ENCODE assay signal across 1 cellular context in the genomic region with DNA sequence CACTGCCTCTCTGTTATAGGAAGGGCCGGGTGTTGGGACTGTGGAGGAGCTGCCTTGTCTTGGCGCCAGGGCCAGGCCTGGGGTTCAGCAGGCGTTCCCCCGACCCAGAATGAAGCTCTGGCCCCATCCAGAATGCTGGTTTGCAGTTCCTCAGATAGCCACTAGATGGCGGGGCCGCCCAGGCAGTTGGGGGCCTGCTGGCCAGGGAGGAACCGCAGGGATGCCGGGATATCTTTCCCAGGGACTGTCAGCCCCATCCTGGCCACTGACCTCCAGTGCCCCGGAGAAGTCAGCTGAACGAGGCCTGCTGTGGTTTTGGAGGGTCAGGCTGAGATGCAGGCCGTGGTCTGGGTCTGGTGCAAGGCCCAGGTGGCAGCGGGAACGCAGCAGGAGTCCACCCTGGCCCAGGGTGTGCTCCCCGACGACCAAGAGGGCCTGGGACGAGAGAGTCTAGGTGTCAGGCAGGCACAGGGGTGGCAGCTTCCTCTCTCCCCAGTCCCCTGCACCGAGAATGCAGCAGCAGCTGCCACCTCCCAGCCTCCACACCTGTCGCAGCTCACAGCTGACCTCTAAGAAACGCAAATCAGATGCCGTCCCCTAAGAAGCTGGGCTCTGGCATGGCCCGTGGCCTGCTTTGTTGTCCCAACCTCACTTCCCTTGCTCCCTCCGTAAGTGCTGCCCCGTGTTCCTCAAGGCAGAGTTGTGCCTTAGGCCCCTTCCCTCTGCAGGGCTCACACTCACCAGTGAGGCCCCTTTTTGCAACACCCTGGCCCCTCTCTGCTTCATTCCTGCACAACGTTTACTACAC.
TF ChIP-seq lines count a peak whose summit lies in the region.

No MANE protein-coding gene starts in this region.

TF ChIP-seq in HEK293, 187 proteins besides CTCF, POLR2A, EP300 and RAD21 (continued from another document and continues in another):
- no peak for TF ChIP-seq ZNF621 (tag by site-specific recombination; IDR thresholded peaks at IDR 0.05)
- TF ChIP-seq, protein P1, sequence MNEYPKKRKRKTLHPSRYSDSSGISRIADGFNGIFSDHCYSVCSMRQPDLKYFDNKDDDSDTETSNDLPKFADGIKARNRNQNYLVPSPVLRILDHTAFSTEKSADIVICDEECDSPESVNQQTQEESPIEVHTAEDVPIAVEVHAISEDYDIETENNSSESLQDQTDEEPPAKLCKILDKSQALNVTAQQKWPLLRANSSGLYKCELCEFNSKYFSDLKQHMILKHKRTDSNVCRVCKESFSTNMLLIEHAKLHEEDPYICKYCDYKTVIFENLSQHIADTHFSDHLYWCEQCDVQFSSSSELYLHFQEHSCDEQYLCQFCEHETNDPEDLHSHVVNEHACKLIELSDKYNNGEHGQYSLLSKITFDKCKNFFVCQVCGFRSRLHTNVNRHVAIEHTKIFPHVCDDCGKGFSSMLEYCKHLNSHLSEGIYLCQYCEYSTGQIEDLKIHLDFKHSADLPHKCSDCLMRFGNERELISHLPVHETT (tag by site-specific recombination; IDR thresholded peaks at IDR 0.05): no peak
- TF ChIP-seq, protein P2, sequence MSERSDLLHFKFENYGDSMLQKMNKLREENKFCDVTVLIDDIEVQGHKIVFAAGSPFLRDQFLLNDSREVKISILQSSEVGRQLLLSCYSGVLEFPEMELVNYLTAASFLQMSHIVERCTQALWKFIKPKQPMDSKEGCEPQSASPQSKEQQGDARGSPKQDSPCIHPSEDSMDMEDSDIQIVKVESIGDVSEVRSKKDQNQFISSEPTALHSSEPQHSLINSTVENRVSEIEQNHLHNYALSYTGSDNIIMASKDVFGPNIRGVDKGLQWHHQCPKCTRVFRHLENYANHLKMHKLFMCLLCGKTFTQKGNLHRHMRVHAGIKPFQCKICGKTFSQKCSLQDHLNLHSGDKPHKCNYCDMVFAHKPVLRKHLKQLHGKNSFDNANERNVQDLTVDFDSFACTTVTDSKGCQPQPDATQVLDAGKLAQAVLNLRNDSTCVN (tag by site-specific recombination; optimal IDR thresholded peaks at IDR 0.05): no peak
- TF ChIP-seq, protein P3, sequence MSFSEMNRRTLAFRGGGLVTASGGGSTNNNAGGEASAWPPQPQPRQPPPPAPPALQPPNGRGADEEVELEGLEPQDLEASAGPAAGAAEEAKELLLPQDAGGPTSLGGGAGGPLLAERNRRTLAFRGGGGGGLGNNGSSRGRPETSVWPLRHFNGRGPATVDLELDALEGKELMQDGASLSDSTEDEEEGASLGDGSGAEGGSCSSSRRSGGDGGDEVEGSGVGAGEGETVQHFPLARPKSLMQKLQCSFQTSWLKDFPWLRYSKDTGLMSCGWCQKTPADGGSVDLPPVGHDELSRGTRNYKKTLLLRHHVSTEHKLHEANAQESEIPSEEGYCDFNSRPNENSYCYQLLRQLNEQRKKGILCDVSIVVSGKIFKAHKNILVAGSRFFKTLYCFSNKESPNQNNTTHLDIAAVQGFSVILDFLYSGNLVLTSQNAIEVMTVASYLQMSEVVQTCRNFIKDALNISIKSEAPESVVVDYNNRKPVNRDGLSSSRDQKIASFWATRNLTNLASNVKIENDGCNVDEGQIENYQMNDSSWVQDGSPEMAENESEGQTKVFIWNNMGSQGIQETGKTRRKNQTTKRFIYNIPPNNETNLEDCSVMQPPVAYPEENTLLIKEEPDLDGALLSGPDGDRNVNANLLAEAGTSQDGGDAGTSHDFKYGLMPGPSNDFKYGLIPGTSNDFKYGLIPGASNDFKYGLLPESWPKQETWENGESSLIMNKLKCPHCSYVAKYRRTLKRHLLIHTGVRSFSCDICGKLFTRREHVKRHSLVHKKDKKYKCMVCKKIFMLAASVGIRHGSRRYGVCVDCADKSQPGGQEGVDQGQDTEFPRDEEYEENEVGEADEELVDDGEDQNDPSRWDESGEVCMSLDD (tag by site-specific recombination; IDR thresholded peaks at IDR 0.05): no peak
- no peak for TF ChIP-seq BCL11A (tag by site-specific recombination; IDR thresholded peaks at IDR 0.05; ENCODE audit: low read depth)
- TF ChIP-seq, protein P4, sequence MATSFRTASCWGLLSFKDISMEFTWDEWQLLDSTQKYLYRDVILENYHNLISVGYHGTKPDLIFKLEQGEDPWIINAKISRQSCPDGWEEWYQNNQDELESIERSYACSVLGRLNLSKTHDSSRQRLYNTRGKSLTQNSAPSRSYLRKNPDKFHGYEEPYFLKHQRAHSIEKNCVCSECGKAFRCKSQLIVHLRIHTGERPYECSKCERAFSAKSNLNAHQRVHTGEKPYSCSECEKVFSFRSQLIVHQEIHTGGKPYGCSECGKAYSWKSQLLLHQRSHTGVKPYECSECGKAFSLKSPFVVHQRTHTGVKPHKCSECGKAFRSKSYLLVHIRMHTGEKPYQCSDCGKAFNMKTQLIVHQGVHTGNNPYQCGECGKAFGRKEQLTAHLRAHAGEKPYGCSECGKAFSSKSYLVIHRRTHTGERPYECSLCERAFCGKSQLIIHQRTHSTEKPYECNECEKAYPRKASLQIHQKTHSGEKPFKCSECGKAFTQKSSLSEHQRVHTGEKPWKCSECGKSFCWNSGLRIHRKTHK (tag by site-specific recombination; IDR thresholded peaks at IDR 0.05): no peak
- TF ChIP-seq TCF7L2 (IDR thresholded peaks at IDR 0.05; ENCODE audit: borderline replicate concordance, low read depth, low read length): no peak
- no peak for TF ChIP-seq ZBTB8A (tag by site-specific recombination; IDR thresholded peaks at IDR 0.05)
- no peak for TF ChIP-seq FEZF1 (tag by site-specific recombination; IDR thresholded peaks at IDR 0.05)
- no peak for TF ChIP-seq YY1 (tag by site-specific recombination; IDR thresholded peaks at IDR 0.05)
- TF ChIP-seq ZNF670 (tag by site-specific recombination; IDR thresholded peaks at IDR 0.05; ENCODE audit: low read depth): no peak
- TF ChIP-seq ZNF549 (tag by site-specific recombination; IDR thresholded peaks at IDR 0.05): no peak
- TF ChIP-seq ZNF311 (tag by site-specific recombination; IDR thresholded peaks at IDR 0.05; ENCODE audit: borderline replicate concordance): no peak
- TF ChIP-seq ZNF23 (tag by site-specific recombination; IDR thresholded peaks at IDR 0.05; ENCODE audit: borderline replicate concordance): no peak
- no peak for TF ChIP-seq ZNF155 (tag by site-specific recombination; IDR thresholded peaks at IDR 0.05)
- TF ChIP-seq SETDB1 (IDR thresholded peaks at IDR 0.05; ENCODE audit: insufficient read length, low read length): no peak
- TF ChIP-seq SP2 (tag by site-specific recombination; IDR thresholded peaks at IDR 0.05): no peak
- no peak for TF ChIP-seq ZFP41 (tag by site-specific recombination; IDR thresholded peaks at IDR 0.05; ENCODE audit: borderline replicate concordance)
- no peak for TF ChIP-seq ZNF785 (tag by site-specific recombination; IDR thresholded peaks at IDR 0.05)
- TF ChIP-seq ZNF184 (tag by site-specific recombination; IDR thresholded peaks at IDR 0.05): no peak
- TF ChIP-seq ZNF658 (tag by site-specific recombination; IDR thresholded peaks at IDR 0.05): no peak
- no peak for TF ChIP-seq ZNF114 (tag by site-specific recombination; IDR thresholded peaks at IDR 0.05)
- TF ChIP-seq ZFP69B (tag by site-specific recombination; IDR thresholded peaks at IDR 0.05): no peak
- no peak for TF ChIP-seq ZNF174 (tag by site-specific recombination; IDR thresholded peaks at IDR 0.05)
- TF ChIP-seq, protein P5, sequence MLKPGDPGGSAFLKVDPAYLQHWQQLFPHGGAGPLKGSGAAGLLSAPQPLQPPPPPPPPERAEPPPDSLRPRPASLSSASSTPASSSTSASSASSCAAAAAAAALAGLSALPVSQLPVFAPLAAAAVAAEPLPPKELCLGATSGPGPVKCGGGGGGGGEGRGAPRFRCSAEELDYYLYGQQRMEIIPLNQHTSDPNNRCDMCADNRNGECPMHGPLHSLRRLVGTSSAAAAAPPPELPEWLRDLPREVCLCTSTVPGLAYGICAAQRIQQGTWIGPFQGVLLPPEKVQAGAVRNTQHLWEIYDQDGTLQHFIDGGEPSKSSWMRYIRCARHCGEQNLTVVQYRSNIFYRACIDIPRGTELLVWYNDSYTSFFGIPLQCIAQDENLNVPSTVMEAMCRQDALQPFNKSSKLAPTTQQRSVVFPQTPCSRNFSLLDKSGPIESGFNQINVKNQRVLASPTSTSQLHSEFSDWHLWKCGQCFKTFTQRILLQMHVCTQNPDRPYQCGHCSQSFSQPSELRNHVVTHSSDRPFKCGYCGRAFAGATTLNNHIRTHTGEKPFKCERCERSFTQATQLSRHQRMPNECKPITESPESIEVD (tag by site-specific recombination; IDR thresholded peaks at IDR 0.05): no peak
- TF ChIP-seq SP7 (tag by site-specific recombination; IDR thresholded peaks at IDR 0.05): no peak
- TF ChIP-seq ZIC2 (tag by site-specific recombination; IDR thresholded peaks at IDR 0.05): peak; percentile 47
- peak; percentile 83; the same call in 1 of the 2 replicates for TF ChIP-seq ZNF2 (tag by site-specific recombination; IDR thresholded peaks at IDR 0.05)
- TF ChIP-seq ZNF223 (tag by site-specific recombination; IDR thresholded peaks at IDR 0.05): no peak
- no peak for TF ChIP-seq YY2 (tag by site-specific recombination; IDR thresholded peaks at IDR 0.05)
- no peak for TF ChIP-seq EGR2 (tag by site-specific recombination; IDR thresholded peaks at IDR 0.05; ENCODE audit: low read depth)
- no peak for TF ChIP-seq ZSCAN16 (tag by site-specific recombination; IDR thresholded peaks at IDR 0.05)
- peak; percentile 25; the same call in 1 of the 2 replicates for TF ChIP-seq GLIS1 (tag by site-specific recombination; IDR thresholded peaks at IDR 0.05)
- no peak for TF ChIP-seq ZNF776 (tag by site-specific recombination; IDR thresholded peaks at IDR 0.05; ENCODE audit: borderline replicate concordance)
- no peak for TF ChIP-seq ZNF624 (tag by site-specific recombination; IDR thresholded peaks at IDR 0.05)
- TF ChIP-seq ZNF585B (tag by site-specific recombination; IDR thresholded peaks at IDR 0.05): no peak
- TF ChIP-seq ZNF629 (tag by site-specific recombination; IDR thresholded peaks at IDR 0.05): no peak
- TF ChIP-seq ZNF610 (tag by site-specific recombination; IDR thresholded peaks at IDR 0.05; ENCODE audit: borderline replicate concordance): no peak
- no peak for TF ChIP-seq ZNF146 (tag by site-specific recombination; IDR thresholded peaks at IDR 0.05)
- TF ChIP-seq ZNF404 (tag by site-specific recombination; IDR thresholded peaks at IDR 0.05): no peak
- no peak for TF ChIP-seq HOXC10 (CRISPR knock-in tag; IDR thresholded peaks at IDR 0.05)
- TF ChIP-seq ZNF660 (tag by site-specific recombination; IDR thresholded peaks at IDR 0.05): no peak
- peak; percentile 88 for TF ChIP-seq ZNF654 (tag by site-specific recombination; IDR thresholded peaks at IDR 0.05; ENCODE audit: low read depth)
- no peak for TF ChIP-seq ZNF266 (tag by site-specific recombination; IDR thresholded peaks at IDR 0.05; ENCODE audit: low read depth)
- TF ChIP-seq ZNF626 (tag by site-specific recombination; IDR thresholded peaks at IDR 0.05): no peak
- no peak for TF ChIP-seq ZNF366 (tag by site-specific recombination; conservative IDR thresholded peaks at IDR 0.05)
- TF ChIP-seq, protein P6, sequence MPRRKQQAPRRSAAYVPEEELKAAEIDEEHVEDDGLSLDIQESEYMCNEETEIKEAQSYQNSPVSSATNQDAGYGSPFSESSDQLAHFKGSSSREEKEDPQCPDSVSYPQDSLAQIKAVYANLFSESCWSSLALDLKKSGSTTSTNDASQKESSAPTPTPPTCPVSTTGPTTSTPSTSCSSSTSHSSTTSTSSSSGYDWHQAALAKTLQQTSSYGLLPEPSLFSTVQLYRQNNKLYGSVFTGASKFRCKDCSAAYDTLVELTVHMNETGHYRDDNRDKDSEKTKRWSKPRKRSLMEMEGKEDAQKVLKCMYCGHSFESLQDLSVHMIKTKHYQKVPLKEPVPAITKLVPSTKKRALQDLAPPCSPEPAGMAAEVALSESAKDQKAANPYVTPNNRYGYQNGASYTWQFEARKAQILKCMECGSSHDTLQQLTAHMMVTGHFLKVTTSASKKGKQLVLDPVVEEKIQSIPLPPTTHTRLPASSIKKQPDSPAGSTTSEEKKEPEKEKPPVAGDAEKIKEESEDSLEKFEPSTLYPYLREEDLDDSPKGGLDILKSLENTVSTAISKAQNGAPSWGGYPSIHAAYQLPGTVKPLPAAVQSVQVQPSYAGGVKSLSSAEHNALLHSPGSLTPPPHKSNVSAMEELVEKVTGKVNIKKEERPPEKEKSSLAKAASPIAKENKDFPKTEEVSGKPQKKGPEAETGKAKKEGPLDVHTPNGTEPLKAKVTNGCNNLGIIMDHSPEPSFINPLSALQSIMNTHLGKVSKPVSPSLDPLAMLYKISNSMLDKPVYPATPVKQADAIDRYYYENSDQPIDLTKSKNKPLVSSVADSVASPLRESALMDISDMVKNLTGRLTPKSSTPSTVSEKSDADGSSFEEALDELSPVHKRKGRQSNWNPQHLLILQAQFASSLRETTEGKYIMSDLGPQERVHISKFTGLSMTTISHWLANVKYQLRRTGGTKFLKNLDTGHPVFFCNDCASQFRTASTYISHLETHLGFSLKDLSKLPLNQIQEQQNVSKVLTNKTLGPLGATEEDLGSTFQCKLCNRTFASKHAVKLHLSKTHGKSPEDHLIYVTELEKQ (tag by site-specific recombination; IDR thresholded peaks at IDR 0.05; ENCODE audit: borderline replicate concordance): no peak
- TF ChIP-seq, protein P7, sequence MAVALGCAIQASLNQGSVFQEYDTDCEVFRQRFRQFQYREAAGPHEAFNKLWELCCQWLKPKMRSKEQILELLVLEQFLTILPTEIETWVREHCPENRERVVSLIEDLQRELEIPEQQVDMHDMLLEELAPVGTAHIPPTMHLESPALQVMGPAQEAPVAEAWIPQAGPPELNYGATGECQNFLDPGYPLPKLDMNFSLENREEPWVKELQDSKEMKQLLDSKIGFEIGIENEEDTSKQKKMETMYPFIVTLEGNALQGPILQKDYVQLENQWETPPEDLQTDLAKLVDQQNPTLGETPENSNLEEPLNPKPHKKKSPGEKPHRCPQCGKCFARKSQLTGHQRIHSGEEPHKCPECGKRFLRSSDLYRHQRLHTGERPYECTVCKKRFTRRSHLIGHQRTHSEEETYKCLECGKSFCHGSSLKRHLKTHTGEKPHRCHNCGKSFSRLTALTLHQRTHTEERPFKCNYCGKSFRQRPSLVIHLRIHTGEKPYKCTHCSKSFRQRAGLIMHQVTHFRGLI (tag by site-specific recombination; IDR thresholded peaks at IDR 0.05): no peak
- TF ChIP-seq ZNF830 (tag by site-specific recombination; IDR thresholded peaks at IDR 0.05; ENCODE audit: low read depth): no peak
- no peak for TF ChIP-seq GLIS2 (tag by site-specific recombination; IDR thresholded peaks at IDR 0.05)
- no peak for TF ChIP-seq MEIS1 (CRISPR knock-in tag; IDR thresholded peaks at IDR 0.05; ENCODE audit: borderline replicate concordance)
